ENCODE assay signal across 27 cellular contexts in the genomic region with DNA sequence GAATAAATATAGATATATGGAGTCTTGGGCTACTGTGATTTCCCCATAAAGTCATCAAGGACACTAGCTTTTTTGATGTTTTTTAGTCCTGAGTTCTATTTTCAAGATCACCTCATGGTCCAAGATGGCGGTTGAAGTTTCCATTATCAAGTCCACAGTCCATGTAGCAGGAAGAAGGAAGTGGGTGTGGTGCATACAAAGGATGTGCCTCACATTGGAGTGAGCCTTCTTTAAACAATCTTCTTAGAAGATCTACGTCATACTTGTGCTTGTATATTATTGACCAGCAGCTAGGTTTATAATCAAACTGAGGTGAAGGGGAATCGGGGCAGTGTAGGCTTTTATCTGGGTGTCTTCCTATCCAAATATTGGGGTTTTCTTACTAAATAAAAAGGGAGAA.
"Had no signal": no experiment of that assay in that cellular context is flagged by ENCODE, and none has a peak within 500 bp of the region (broad histone marks: within the 10 kb centered on the region; RNA-seq: fewer than 3 reads in every experiment).

No MANE protein-coding gene starts in this region.

- H3K27me3 Mint-ChIP-seq: activated B cell treated with CpG ODN at 0.5 μM for 24 hours; activated CD4-positive, alpha-beta T cell treated with anti-CD3 and anti-CD28 coated beads, Interleukin-2, amount 10 ng/mL, durations not matched to agents 24 days and 14 days; T-cell had no signal

- H3K9me3 Mint-ChIP-seq: activated B cell treated with CpG ODN at 0.5 μM for 24 hours; activated naive CD4-positive, alpha-beta T cell treated with anti-CD3 and anti-CD28 coated beads, Interleukin-2, amount 50 U/mL, for 72 hours; T-cell had no signal

- H3K27ac Mint-ChIP-seq: activated B cell treated with CpG ODN at 0.5 μM for 24 hours; activated CD4-positive, alpha-beta T cell treated with anti-CD3 and anti-CD28 coated beads, Interleukin-2, amount 10 ng/mL, durations not matched to agents 24 days and 14 days; activated naive CD4-positive, alpha-beta T cell treated with anti-CD3 and anti-CD28 coated beads, Interleukin-2, amount 50 U/mL, for 72 hours; T-cell had no signal

- H3K27me3 ChIP-seq: adrenal gland had no signal

- H3K36me3 ChIP-seq: adrenal gland had no signal

- H3K4me3 Mint-ChIP-seq: activated B cell treated with CpG ODN at 0.5 μM for 24 hours; activated CD4-positive, alpha-beta T cell treated with anti-CD3 and anti-CD28 coated beads, Interleukin-2, amount 10 ng/mL, durations not matched to agents 24 days and 14 days; T-cell had no signal

- H3K9me3 ChIP-seq: adrenal gland had no signal

- H3K27ac ChIP-seq: adrenal gland, SK-N-MC had no signal

- DNase-seq: activated B cell treated with CpG ODN at 0.5 μM for 24 hours; activated CD4-positive, alpha-beta T cell treated with anti-CD3 and anti-CD28 coated beads for 1 hour; activated CD4-positive, alpha-beta T cell treated with anti-CD3 and anti-CD28 coated beads, Interleukin-2, amount 10 ng/mL, durations not matched to agents 24 days and 14 days; activated CD4-positive, alpha-beta T cell treated with anti-CD3 and anti-CD28 coated beads, Interleukin-2, amount 50 U/mL, for 48 hours; activated CD8-positive, alpha-beta memory T cell treated with anti-CD3 and anti-CD28 coated beads, Interleukin-2, amount 50 U/mL, for 4 hours; activated T-cell treated with anti-CD3 and anti-CD28 coated beads, Interleukin-2, amount 50 U/mL, for 1 hour; adrenal gland; anterior cingulate cortex; cerebellar nuclear complex; Kasumi-1; KBM-7; NCI-H1105 treated with DMSO at 0.1 percent for 48 hours; NCI-H1436 treated with DMSO at 0.1 percent for 48 hours; NCI-H187; NCI-H2081; NCI-H510A treated with DMSO at 0.1 percent for 48 hours; NCI-H69; NK-92 treated with Interleukin-12 subunit alpha and Interleukin-12 subunit beta, amount 100 ng/mL, for 24 hours; OCI-M1; RPMI8226; T-cell; T-helper 2 cell; T1000 had no signal

- H3K4me3 ChIP-seq: adrenal gland, SK-N-MC had no signal

- ATAC-seq: activated naive CD4-positive, alpha-beta T cell treated with anti-CD3 and anti-CD28 coated beads, Interleukin-2, amount 50 U/mL, for 72 hours; Panc1; Right ventricle myocardium inferior; T-cell had no signal
